Comparison of ENCODE assay signal across 8 cellular contexts in genomic region chr1:52636701-52637695, GRCh38. TPM values are rescaled to one million over a fixed set of nuclear protein-coding genes. Genes with fewer than 3 reads are reported as not detected.
DNase-seq lines count a peak whose midpoint lies in the region; ATAC-seq and TF ChIP-seq lines count a peak whose summit lies in the region.

No MANE protein-coding gene starts in this region.

- no peak overlapping the region for H3K4me3 Mint-ChIP-seq in neural progenitor cell

- H3K36me3 ChIP-seq in neural progenitor cell (no peaks in the 10 kb centered on the region), prostate gland (no peaks in the 10 kb centered on the region)

- H3K4me1 ChIP-seq in neural progenitor cell = peaks cover 21% of the 10 kb centered on the region
- no peaks in the 10 kb centered on the region for H3K4me1 ChIP-seq in prostate gland (replicated peaks)

- no peak for TF ChIP-seq POLR2A in prostate gland (IDR thresholded peaks at IDR 0.05)

- H3K36me3 Mint-ChIP-seq in neural progenitor cell = no peaks in the 10 kb centered on the region

- DNase-seq in NOMO-1 treated with dmso at 0.1 percent for 144 hours (lab: John Stamatoyannopoulos, UW; ENCODE audit: unreplicated experiment) (peak; percentile 94), neural progenitor cell (ENCODE audit: low spot score) (peak; percentile 14), amniotic stem cell (lab: John Stamatoyannopoulos, UW) (no peak), prostate gland (ENCODE audit: low spot score) (no peak), NCI-H1930 (lab: John Stamatoyannopoulos, UW) (no peak)
- DNase-seq in activated T-helper 1 cell treated with anti-CD3 and anti-CD28 coated beads, Interleukin-2, amount 50 U/mL, for 16 hours (ENCODE audit: low read depth in 1 of 2, low spot score in 1 of 2) = peak; percentile 37 to 39

- TF ChIP-seq CTCF in neural progenitor cell (IDR thresholded peaks at IDR 0.05) = no peak
- TF ChIP-seq CTCF in prostate gland (IDR thresholded peaks at IDR 0.05) = no peak

- peaks cover 11% of the 10 kb centered on the region for H3F3A ChIP-seq in neural progenitor cell (ENCODE audit: low read depth)

- peaks cover 18% of the 10 kb centered on the region for H3K27me3 Mint-ChIP-seq in neural progenitor cell (ENCODE audit: insufficient read depth, low read depth)

- peak overlapping the region; percentile 35 for H3K4me2 ChIP-seq in neural progenitor cell

- H3K4me1 Mint-ChIP-seq in neural progenitor cell = peaks cover 40% of the 10 kb centered on the region

- no peaks in the 10 kb centered on the region for H4K20me1 ChIP-seq in neural progenitor cell (ENCODE audit: low read depth)

- H3K4me3 ChIP-seq in neural progenitor cell (no peak overlapping the region), prostate gland (no peak overlapping the region)

- 59% methylated on average over 11 of the region's 11 CpGs for WGBS in prostate gland

- peak overlapping the region; percentile 95 for H3K27ac Mint-ChIP-seq in neural progenitor cell

- H3K9me3 Mint-ChIP-seq in neural progenitor cell = peaks cover 16% of the 10 kb centered on the region

- H2AFZ ChIP-seq in neural progenitor cell (replicated peaks) = no peak overlapping the region

- ATAC-seq in GM18508 (IDR thresholded peaks at IDR 0.05; ENCODE audit: insufficient read depth, unreplicated experiment) (peak; percentile 60), HG02678 (IDR thresholded peaks at IDR 0.05; ENCODE audit: unreplicated experiment) (peak; percentile 79)

- intact Hi-C loops in prostate gland (cut with DNase I) = no loop called here

- H3K27me3 ChIP-seq in neural progenitor cell (peaks cover 43% of the 10 kb centered on the region), prostate gland (replicated peaks; ENCODE audit: insufficient read depth) (peaks cover 2% of the 10 kb centered on the region)

- H3K9me3 ChIP-seq in neural progenitor cell (ENCODE audit: low read depth) (no peaks in the 10 kb centered on the region), prostate gland (no peaks in the 10 kb centered on the region)

- H3K27ac ChIP-seq in neural progenitor cell (no peak overlapping the region), prostate gland (no peak overlapping the region)

- H3K79me2 ChIP-seq in neural progenitor cell (ENCODE audit: low read depth) = no peaks in the 10 kb centered on the region

- H3K9ac ChIP-seq in neural progenitor cell = no peak overlapping the region

RNA-seq across cellular contexts. Expression of gene SHISAL2A, which starts 4.0 kb away (rescaled TPM):
- total RNA-seq in neural progenitor cell (ENCODE audit: low replicate concordance) (0.11 and 0.87 TPM in 2 replicates), prostate gland (1 to 10 TPM; 1.0 to 2.6 TPM)

RNA-seq across cellular contexts. Expression of gene GPX7, which starts 34.8 kb away (rescaled TPM):
- 21.9 and 31.6 TPM in 2 replicates for total RNA-seq in neural progenitor cell (ENCODE audit: low replicate concordance)
- total RNA-seq in prostate gland = 10 to 100 TPM; 22.7 to 26.3 TPM

Comparison
In these comparisons a context has a peak if more than half of its experiments do, and no peak if none do; other contexts are left out.
1. DNase-seq: peak in NOMO-1 treated with dmso at 0.1 percent for 144 hours (single experiment), activated T-helper 1 cell treated with anti-CD3 and anti-CD28 coated beads, Interleukin-2, amount 50 U/mL, for 16 hours (2 of 2) and neural progenitor cell (single experiment); none in amniotic stem cell (single experiment), prostate gland (single experiment) and NCI-H1930 (0 of 2).